1 cellular context compared by ENCODE assay signal in genomic region chr14:92613681-92614260, GRCh38.
TF ChIP-seq lines count a peak whose summit lies in the region.

No MANE protein-coding gene starts in this region.

TF ChIP-seq in H1, 55 proteins besides CTCF, POLR2A, EP300 and RAD21:
- TF ChIP-seq TAF7 (optimal IDR thresholded peaks at IDR 0.05; ENCODE audit: borderline replicate concordance, low read depth, low read length) (no peak), BACH1 (IDR thresholded peaks at IDR 0.05; ENCODE audit: low read length) (no peak), POLR2AphosphoS5 (IDR thresholded peaks at IDR 0.05; ENCODE audit: low read depth, low read length) (no peak), SIN3A (conservative IDR thresholded peaks at IDR 0.05 in 1 of 2, IDR thresholded peaks at IDR 0.05 in 1 of 2; ENCODE audit: low read depth in 1 of 2, low read length in 2 of 2) (no peak), RXRA (IDR thresholded peaks at IDR 0.05; ENCODE audit: insufficient read depth, low read depth, low read length) (no peak)
